Comparison of ENCODE assay signal across 10 cellular contexts in genomic region chrX:16883487-16883804, GRCh38. TPM values are rescaled to one million over a fixed set of nuclear protein-coding genes. Genes with fewer than 3 reads are reported as not detected.
DNase-seq lines count a peak whose midpoint lies in the region; ATAC-seq and TF ChIP-seq lines count a peak whose summit lies in the region.
"Had no signal": no experiment of that assay in that cellular context is flagged by ENCODE, and none has a peak within 500 bp of the region (broad histone marks: within the 10 kb centered on the region; RNA-seq: fewer than 3 reads in every experiment).

No MANE protein-coding gene starts in this region.

- peak overlapping the region; percentile 94 for H3K4me2 ChIP-seq in PC-3 (ENCODE audit: low read length)

- H4K20me1 ChIP-seq in PC-3 (ENCODE audit: low read length) = no peaks in the 10 kb centered on the region

- H3K36me3 ChIP-seq in PC-3 (ENCODE audit: low read depth, low read length) = no peaks in the 10 kb centered on the region
- H3K36me3 ChIP-seq: brain microvascular endothelial cell had no signal

- no peaks in the 10 kb centered on the region for H3K9me3 Mint-ChIP-seq in Calu3 (ENCODE audit: low read depth, unreplicated experiment)
- no peaks in the 10 kb centered on the region for H3K9me3 Mint-ChIP-seq in effector memory CD8-positive, alpha-beta T cell
- H3K9me3 Mint-ChIP-seq in osteocyte (ENCODE audit: unreplicated experiment) = no peaks in the 10 kb centered on the region
- H3K9me3 Mint-ChIP-seq: stimulated activated naive CD8-positive, alpha-beta T cell treated with anti-CD3 and anti-CD28 coated beads, Interleukin-15, Interleukin-2, amounts not matched to agents 100 ng/mL and 50 ng/mL, for 24 hours had no signal

- H3K9me2 ChIP-seq in PC-3 (replicated peaks; ENCODE audit: low read length) = no peaks in the 10 kb centered on the region

- CTCF ChIA-PET in Calu3 (lab: Charles Lee) (interaction anchor here (0.7 to 3.6 kb wide), 11 partner anchors 10 to 199 kb away, joined by 3 to 77 read pairs (median 7); partner anchors contain the start of gene REPS2), PC-3 (lab: Charles Lee) (interaction anchor here (0.6 to 2.5 kb wide), 13 partner anchors 8 to 199 kb away, joined by 3 to 51 read pairs (median 4); partner anchors contain the start of genes RBBP7 and REPS2)

- H2AFZ ChIP-seq in PC-3 (ENCODE audit: low read length) = peak overlapping the region; percentile 95; the same call in 1 of the 2 replicates

- no peak overlapping the region for H3K27ac ChIP-seq in PC-3 (ENCODE audit: low read length)
- H3K27ac ChIP-seq: brain microvascular endothelial cell had no signal

- H3K27ac Mint-ChIP-seq in Calu3 (ENCODE audit: unreplicated experiment) = no peak overlapping the region
- no peak overlapping the region for H3K27ac Mint-ChIP-seq in effector memory CD8-positive, alpha-beta T cell
- H3K27ac Mint-ChIP-seq in osteocyte (ENCODE audit: unreplicated experiment) = no peak overlapping the region

- peak overlapping the region; percentile 73 for H3K4me3 Mint-ChIP-seq in Calu3 (ENCODE audit: low read depth, unreplicated experiment)
- peak overlapping the region; percentile 82 to 83 for H3K4me3 Mint-ChIP-seq in effector memory CD8-positive, alpha-beta T cell
- peak overlapping the region; percentile 82 for H3K4me3 Mint-ChIP-seq in osteocyte (ENCODE audit: unreplicated experiment)

- no peaks in the 10 kb centered on the region for H3K79me2 ChIP-seq in PC-3 (ENCODE audit: low read length)

- intact Hi-C loops in Calu3 (cut with micrococcal nuclease; ENCODE audit: unreplicated experiment) (loop anchor here (1.0 to 5.0 kb wide), 2 partner anchors 69 to 163 kb away; no protein-coding TSS in a partner anchor), PC-3 (cut with micrococcal nuclease) (loop anchor here (1.0 to 5.0 kb wide), 4 partner anchors 57 to 200 kb away; partner anchors contain the start of gene REPS2)

- BruUV-seq in Calu3 (replicated peaks; lab: Mats Ljungman, UMichigan) = no TSS peak
- BruUV-seq in PC-3 (replicated peaks; lab: Mats Ljungman, UMichigan) = no TSS peak

- TF ChIP-seq CTCF in Calu3 (IDR thresholded peaks at IDR 0.05; ENCODE audit: unreplicated experiment) (no peak), PC-3 (conservative IDR thresholded peaks at IDR 0.05; ENCODE audit: low read depth, low read length) (no peak), osteocyte (IDR thresholded peaks at IDR 0.05) (no peak)

- no peak overlapping the region for H3K9ac ChIP-seq in PC-3 (ENCODE audit: low read length)

- ATAC-seq in PC-3 (no peak), GM21786 (IDR thresholded peaks at IDR 0.05; ENCODE audit: unreplicated experiment) (no peak)
- no peak for ATAC-seq in effector memory CD8-positive, alpha-beta T cell (replicated peaks)

- H3K27me3 Mint-ChIP-seq in Calu3 (ENCODE audit: unreplicated experiment) = no peaks in the 10 kb centered on the region
- no peaks in the 10 kb centered on the region for H3K27me3 Mint-ChIP-seq in effector memory CD8-positive, alpha-beta T cell
- H3K27me3 Mint-ChIP-seq in osteocyte (ENCODE audit: unreplicated experiment) = peaks cover 17% of the 10 kb centered on the region
- H3K27me3 Mint-ChIP-seq: stimulated activated naive CD8-positive, alpha-beta T cell treated with anti-CD3 and anti-CD28 coated beads, Interleukin-15, Interleukin-2, amounts not matched to agents 100 ng/mL and 50 ng/mL, for 24 hours had no signal

- H3K27me3 ChIP-seq in PC-3 (ENCODE audit: low read length) = no peaks in the 10 kb centered on the region

- DNase-seq in Calu3 (no peak), PC-3 (no peak), osteocyte (ENCODE audit: extremely low spot score, unreplicated experiment) (no peak), NCI-H2029 treated with DMSO at 0.1 percent for 48 hours (lab: John Stamatoyannopoulos, UW) (no peak), NCI-H1105 treated with DMSO at 0.1 percent for 48 hours (lab: John Stamatoyannopoulos, UW) (no peak), 8988T (no peak)
- DNase-seq in effector memory CD8-positive, alpha-beta T cell = no peak

- H3K4me3 ChIP-seq in PC-3 (ENCODE audit: low read length) = peak overlapping the region; percentile 74; the same call in 1 of the 2 replicates

- H3F3A ChIP-seq in PC-3 (ENCODE audit: low read length, unreplicated experiment) = no peaks in the 10 kb centered on the region

- no peaks in the 10 kb centered on the region for H3K9me3 ChIP-seq in PC-3 (ENCODE audit: low read length)

- peaks cover 9% of the 10 kb centered on the region for H3K4me1 Mint-ChIP-seq in Calu3 (ENCODE audit: low read depth, unreplicated experiment)
- peaks cover 3 to 5% of the 10 kb centered on the region in 2 donors for H3K4me1 Mint-ChIP-seq in effector memory CD8-positive, alpha-beta T cell (ENCODE audit: low read depth in 2 of 2)
- peaks cover 13% of the 10 kb centered on the region for H3K4me1 Mint-ChIP-seq in osteocyte (ENCODE audit: unreplicated experiment)

- H3K36me3 Mint-ChIP-seq in Calu3 (ENCODE audit: insufficient read depth, unreplicated experiment) (peaks cover 10% of the 10 kb centered on the region), osteocyte (ENCODE audit: unreplicated experiment) (no peaks in the 10 kb centered on the region)
- no peaks in the 10 kb centered on the region for H3K36me3 Mint-ChIP-seq in effector memory CD8-positive, alpha-beta T cell (ENCODE audit: insufficient read depth)

- POLR2A ChIA-PET in PC-3 (lab: Charles Lee; ENCODE audit: unreplicated experiment) = no interaction called here

- peaks cover 3% of the 10 kb centered on the region; the same call in 1 of the 2 replicates for H3K4me1 ChIP-seq in PC-3 (ENCODE audit: insufficient read depth, low read length)

RNA-seq across cellular contexts. Expression of gene RBBP7, which starts 13.3 kb away (rescaled TPM):
- total RNA-seq in Calu3 (2022) (183 and 196 TPM in 2 replicates), PC-3 (2014; rRNA removed) (153 and 155 TPM in 2 replicates), osteocyte (148 and 150 TPM in 2 replicates)
